ENCODE assay signal across 3 cellular contexts in genomic region chr10:5119997-5120396, GRCh38. TPM values are rescaled to one million over a fixed set of nuclear protein-coding genes. Genes with fewer than 3 reads are reported as not detected.
"Had no signal": no experiment of that assay in that cellular context is flagged by ENCODE, and none has a peak within 500 bp of the region (broad histone marks: within the 10 kb centered on the region; RNA-seq: fewer than 3 reads in every experiment).

No MANE protein-coding gene starts in this region.

RNA-seq across cellular contexts. Expression of gene AKR1C3, which starts 25.8 kb away (rescaled TPM):
- total RNA-seq: activated B cell treated with CpG ODN at 0.5 μM for 24 hours; activated CD4-positive, alpha-beta T cell treated with anti-CD3 and anti-CD28 coated beads, Interleukin-2, amount 10 ng/mL, durations not matched to agents 24 days and 14 days; activated CD8-positive, alpha-beta memory T cell treated with anti-CD3 and anti-CD28 coated beads for 36 hours had no signal
